Comparison of ENCODE assay signal across 17 cellular contexts in genomic region chr11:114972105-114972504, GRCh38.
DNase-seq lines count a peak whose midpoint lies in the region; ATAC-seq, FAIRE-seq and TF ChIP-seq lines count a peak whose summit lies in the region.
"Had no signal": no experiment of that assay in that cellular context is flagged by ENCODE, and none has a peak within 500 bp of the region (broad histone marks: within the 10 kb centered on the region; RNA-seq: fewer than 3 reads in every experiment).

No MANE protein-coding gene starts in this region.

- no peak overlapping the region for H3T11ph ChIP-seq in H9 (ENCODE audit: low read length)

- H3K4me1 ChIP-seq in H9 (ENCODE audit: insufficient read depth, low read length) (peaks cover 14% of the 10 kb centered on the region), H1 (replicated peaks in 1 of 4; ENCODE audit: control insufficient read depth in 3 of 4, insufficient read depth in 4 of 4, low read length in 3 of 4) (peaks cover 0 to 7% (median 4%) of the 10 kb centered on the region in 4 experiments; a peak in 4 of 7 replicates)

- no peak overlapping the region for H3K4ac ChIP-seq in H9 (ENCODE audit: low read depth, low read length)
- H3K4ac ChIP-seq in H1 (replicated peaks; ENCODE audit: insufficient read length, low read depth, low read length), result no peak overlapping the region

- DNase-seq in H9 (no peak), H1 (ENCODE audit: low read depth in 1 of 2, low spot score in 2 of 2) (no peak), iPS DF 4.7 (ENCODE audit: extremely low read depth, low spot score) (peak; percentile 22), NCI-H187 (lab: John Stamatoyannopoulos, UW) (no peak)
- no peak for DNase-seq in activated T-helper 2 cell treated with anti-CD3 and anti-CD28 coated beads, Interferon-gamma antibody, Interleukin-2, Interleukin-4, amounts not matched to agents 10 μg/mL and 5 μg/mL and 100 μg/mL, durations not matched to agents 14 hours and 24 hours and 36 hours (ENCODE audit: low spot score)
- DNase-seq: C1 segment of cervical spinal cord; Calu3; CD4-positive, alpha-beta memory T cell; COR-L47; DMS153; DND-41 had no signal

- H2BK12ac ChIP-seq in H9 (ENCODE audit: insufficient read length, low read depth, low read length) (no peak overlapping the region), H1 (ENCODE audit: low read depth, low read length) (no peak overlapping the region)

- no peak overlapping the region for H3K14ac ChIP-seq in H9 (ENCODE audit: insufficient read depth, low read length)
- H3K14ac ChIP-seq in H1 (ENCODE audit: insufficient read length), result no peak overlapping the region

- no peak overlapping the region for H2BK20ac ChIP-seq in H9 (ENCODE audit: low read depth, low read length, poor library complexity, severe bottlenecking)
- H2BK20ac ChIP-seq in H1 (ENCODE audit: low read length), result no peak overlapping the region

- H4K8ac ChIP-seq in H9 (replicated peaks; ENCODE audit: insufficient read length, low read depth, low read length) (no peak overlapping the region), H1 (ENCODE audit: extremely low read depth, insufficient read depth, low read length) (no peak overlapping the region)

- no peak overlapping the region for H3K4me3 ChIP-seq in H1 (ENCODE audit: extremely low read depth in 1 of 4, insufficient read depth in 2 of 4, low read depth in 3 of 4, low read length in 4 of 4)

- no peaks in the 10 kb centered on the region for H4K20me1 ChIP-seq in H9 (ENCODE audit: control insufficient read depth, insufficient read depth, insufficient read length)
- H4K20me1 ChIP-seq in H1 (replicated peaks in 1 of 2; ENCODE audit: control insufficient read depth in 1 of 2, insufficient read depth in 2 of 2, low read length in 2 of 2), result no peaks in the 10 kb centered on the region

- TF ChIP-seq POLR2A in H1 (IDR thresholded peaks at IDR 0.05; ENCODE audit: control extremely low read depth in 1 of 2, low read depth in 2 of 2, low read length in 2 of 2), result no peak

- TF ChIP-seq RAD21 in H1 (IDR thresholded peaks at IDR 0.05 in 1 of 2, conservative IDR thresholded peaks at IDR 0.05 in 1 of 2; ENCODE audit: low read depth in 2 of 2, low read length in 2 of 2), result no peak

- H3K9ac ChIP-seq in H9 (ENCODE audit: extremely low read depth, insufficient read length, low read length) (no peak overlapping the region), H1 (replicated peaks in 1 of 4; ENCODE audit: extremely low read depth in 1 of 4, low read depth in 3 of 4, low read length in 3 of 4) (no peak overlapping the region)

- no peaks in the 10 kb centered on the region for H3K27me3 Mint-ChIP-seq in H9 (ENCODE audit: low read depth)
- no peaks in the 10 kb centered on the region for H3K27me3 Mint-ChIP-seq in activated T-helper 2 cell treated with anti-CD3 and anti-CD28 coated beads, Interferon-gamma antibody, Interleukin-2, Interleukin-4, amounts not matched to agents 10 μg/mL and 5 μg/mL and 100 μg/mL, durations not matched to agents 14 hours and 24 hours and 36 hours (ENCODE audit: low read depth)

- H3K79me2 ChIP-seq in H9 (ENCODE audit: insufficient read depth, low read length) (no peaks in the 10 kb centered on the region), H1 (ENCODE audit: control insufficient read depth in 1 of 2, insufficient read depth in 2 of 2, low read length in 2 of 2) (no peaks in the 10 kb centered on the region)

- no peak overlapping the region for H3K4me3 Mint-ChIP-seq in H9
- H3K4me3 Mint-ChIP-seq in activated T-helper 2 cell treated with anti-CD3 and anti-CD28 coated beads, Interferon-gamma antibody, Interleukin-2, Interleukin-4, amounts not matched to agents 10 μg/mL and 5 μg/mL and 100 μg/mL, durations not matched to agents 14 hours and 24 hours and 36 hours (ENCODE audit: low read depth), result no peak overlapping the region
- H3K4me3 Mint-ChIP-seq: CD4-positive, alpha-beta memory T cell had no signal

- H3K9me3 Mint-ChIP-seq in H9, result no peaks in the 10 kb centered on the region
- no peaks in the 10 kb centered on the region for H3K9me3 Mint-ChIP-seq in activated T-helper 2 cell treated with anti-CD3 and anti-CD28 coated beads, Interferon-gamma antibody, Interleukin-2, Interleukin-4, amounts not matched to agents 10 μg/mL and 5 μg/mL and 100 μg/mL, durations not matched to agents 14 hours and 24 hours and 36 hours

- H2BK120ac ChIP-seq in H9 (ENCODE audit: low read depth, low read length, poor library complexity, severe bottlenecking) (no peak overlapping the region), H1 (replicated peaks; ENCODE audit: low read depth, low read length) (no peak overlapping the region)

- no peak overlapping the region for H3K18ac ChIP-seq in H9 (ENCODE audit: insufficient read length, low read depth, low read length)
- no peak overlapping the region for H3K18ac ChIP-seq in H1 (ENCODE audit: extremely low read depth, low read length)

- TF ChIP-seq CTCF in H9 (conservative IDR thresholded peaks at IDR 0.05) (no peak), H1 (IDR thresholded peaks at IDR 0.05; ENCODE audit: control extremely low read depth in 1 of 3, insufficient read depth in 1 of 3, low read depth in 1 of 3, low read length in 3 of 3) (no peak)

- H3K27me3 ChIP-seq in H9 (ENCODE audit: insufficient read depth, low read length) (no peaks in the 10 kb centered on the region), H1 (replicated peaks in 1 of 4; ENCODE audit: control insufficient read depth in 3 of 4, extremely low read depth in 1 of 4, insufficient read depth in 3 of 4, low read length in 3 of 4) (no peaks in the 10 kb centered on the region)

- H3K27ac Mint-ChIP-seq in H9, result no peak overlapping the region
- no peak overlapping the region for H3K27ac Mint-ChIP-seq in activated T-helper 2 cell treated with anti-CD3 and anti-CD28 coated beads, Interferon-gamma antibody, Interleukin-2, Interleukin-4, amounts not matched to agents 10 μg/mL and 5 μg/mL and 100 μg/mL, durations not matched to agents 14 hours and 24 hours and 36 hours
- H3K27ac Mint-ChIP-seq: CD4-positive, alpha-beta memory T cell had no signal

- H2BK15ac ChIP-seq in H9 (ENCODE audit: low read depth, low read length) (no peak overlapping the region), H1 (ENCODE audit: low read length) (no peak overlapping the region)

- TF ChIP-seq EP300 in H1 (IDR thresholded peaks at IDR 0.05; ENCODE audit: borderline replicate concordance in 1 of 2, low read depth in 2 of 2, low read length in 2 of 2), result no peak

- WGBS in H9 (ENCODE audit: extremely low coverage, insufficient read length, low lambda C conversion rate), result 100% methylated on average over 1 of the region's 2 CpGs
- 13% methylated on average over 2 of the region's 2 CpGs; no CpG with 5 or more reads in 1 of the 2 experiments for WGBS in H1 (ENCODE audit: extremely low coverage in 1 of 2, insufficient coverage in 1 of 2, insufficient read length in 1 of 2, insufficient replicate concordance in 2 of 2, low coverage in 1 of 2, low lambda C conversion rate in 2 of 2, missing lambda C conversion rate in 1 of 2), 2 experiments

- H3K56ac ChIP-seq in H9 (ENCODE audit: insufficient read length, low read depth, low read length), result no peak overlapping the region
- H3K56ac ChIP-seq in H1 (replicated peaks; ENCODE audit: insufficient read length, low read depth, low read length), result no peak overlapping the region

- no peak overlapping the region for H3K27ac ChIP-seq in H9 (ENCODE audit: insufficient read length, low read depth, low read length)
- no peak overlapping the region for H3K27ac ChIP-seq in H1 (ENCODE audit: low read depth, low read length)

- H3K4me2 ChIP-seq in H9 (ENCODE audit: insufficient read depth, insufficient read length, low read length), result peak overlapping the region; percentile 31
- 0 out of 4 replicates have a peak overlapping the region, but pooled peaks have one; percentile 5 to 13 for H3K4me2 ChIP-seq in H1 (ENCODE audit: insufficient read depth in 1 of 2, low read depth in 2 of 2, low read length in 2 of 2)

- H3K23ac ChIP-seq in H9 (ENCODE audit: insufficient read length, low read depth, low read length) (no peak overlapping the region), H1 (ENCODE audit: insufficient read length) (no peak overlapping the region)

- no peaks in the 10 kb centered on the region for H3K23me2 ChIP-seq in H9 (ENCODE audit: insufficient read length, low read depth, low read length, poor library complexity, severe bottlenecking)
- H3K23me2 ChIP-seq in H1 (ENCODE audit: low read depth, low read length), result peaks cover 2% of the 10 kb centered on the region; the same call in 1 of the 2 replicates

- no peak overlapping the region for H4K5ac ChIP-seq in H9 (ENCODE audit: insufficient read length, low read depth, low read length)
- no peak overlapping the region for H4K5ac ChIP-seq in H1 (ENCODE audit: insufficient read length, low read depth, low read length)

- no peak for ATAC-seq in HG02798 (IDR thresholded peaks at IDR 0.05; ENCODE audit: poor library complexity, unreplicated experiment)
- ATAC-seq in activated CD4-positive, CD25-positive, alpha-beta regulatory T cell treated with anti-CD3 and anti-CD28 coated beads, Interleukin-2, amount 50 U/mL, for 24 hours, result no peak
- ATAC-seq: HCT116 had no signal

- POLR2A ChIA-PET in H1 (lab: Charles Lee; ENCODE audit: partially characterized antibody), result no interaction called here

- H2BK5ac ChIP-seq in H9 (ENCODE audit: insufficient read length, low read length) (no peak overlapping the region), H1 (ENCODE audit: low read depth, low read length) (no peak overlapping the region)

- no peaks in the 10 kb centered on the region for H3K9me3 ChIP-seq in H9 (ENCODE audit: control insufficient read depth, low read depth, low read length)
- H3K9me3 ChIP-seq in H1 (ENCODE audit: insufficient read depth in 2 of 2, low read depth in 1 of 2, low read length in 1 of 2), result no peaks in the 10 kb centered on the region

- H2AFZ ChIP-seq in H9 (ENCODE audit: low read length) (no peak overlapping the region), H1 (ENCODE audit: low read length) (no peak overlapping the region)

- peak; percentile 36 for FAIRE-seq in H1 (lab: Jason Lieb, UNC)
- FAIRE-seq: G401.6, GM12892, H54 had no signal

- intact Hi-C loops in activated T-helper 2 cell treated with anti-CD3 and anti-CD28 coated beads, Interferon-gamma antibody, Interleukin-2, Interleukin-4, amounts not matched to agents 10 μg/mL and 5 μg/mL and 100 μg/mL, durations not matched to agents 14 hours and 24 hours and 36 hours (cut with micrococcal nuclease), result no loop called here

- H3K79me1 ChIP-seq in H9 (ENCODE audit: insufficient read depth, low read depth, low read length, poor library complexity, severe bottlenecking) (no peaks in the 10 kb centered on the region), H1 (ENCODE audit: low read depth, low read length) (no peaks in the 10 kb centered on the region)

- CTCF ChIA-PET in H1 (lab: Charles Lee; ENCODE audit: partially characterized antibody), result interaction anchor here (1.3 kb wide), 1 partner anchor 89 kb away, joined by 3 read pairs; no protein-coding TSS in a partner anchor

- H4K91ac ChIP-seq in H9 (ENCODE audit: insufficient read length, low read depth, low read length), result no peak overlapping the region
- H4K91ac ChIP-seq in H1 (replicated peaks; ENCODE audit: insufficient read length, low read length), result no peak overlapping the region

- H3K4me1 Mint-ChIP-seq in H9, result peaks cover 8 to 10% of the 10 kb centered on the region in 2 experiments; a peak in 3 of 4 replicates
- H3K4me1 Mint-ChIP-seq in activated T-helper 2 cell treated with anti-CD3 and anti-CD28 coated beads, Interferon-gamma antibody, Interleukin-2, Interleukin-4, amounts not matched to agents 10 μg/mL and 5 μg/mL and 100 μg/mL, durations not matched to agents 14 hours and 24 hours and 36 hours (ENCODE audit: low read depth), result no peaks in the 10 kb centered on the region
- H3K4me1 Mint-ChIP-seq: CD4-positive, alpha-beta memory T cell had no signal

- no peaks in the 10 kb centered on the region for H3K36me3 Mint-ChIP-seq in H9 (ENCODE audit: insufficient read depth in 1 of 3, low read depth in 3 of 3)
- no peaks in the 10 kb centered on the region for H3K36me3 Mint-ChIP-seq in activated T-helper 2 cell treated with anti-CD3 and anti-CD28 coated beads, Interferon-gamma antibody, Interleukin-2, Interleukin-4, amounts not matched to agents 10 μg/mL and 5 μg/mL and 100 μg/mL, durations not matched to agents 14 hours and 24 hours and 36 hours (ENCODE audit: low read depth)
- H3K36me3 Mint-ChIP-seq: CD4-positive, alpha-beta memory T cell had no signal

- H2AK5ac ChIP-seq in H9 (ENCODE audit: insufficient read length, low read length) (no peak overlapping the region), H1 (ENCODE audit: low read depth, low read length) (no peak overlapping the region)

- no peaks in the 10 kb centered on the region for H3K36me3 ChIP-seq in H1 (ENCODE audit: control insufficient read depth in 2 of 4, insufficient read depth in 4 of 4, low read length in 3 of 4)
